7 cellular contexts compared by ENCODE assay signal in the genomic region with DNA sequence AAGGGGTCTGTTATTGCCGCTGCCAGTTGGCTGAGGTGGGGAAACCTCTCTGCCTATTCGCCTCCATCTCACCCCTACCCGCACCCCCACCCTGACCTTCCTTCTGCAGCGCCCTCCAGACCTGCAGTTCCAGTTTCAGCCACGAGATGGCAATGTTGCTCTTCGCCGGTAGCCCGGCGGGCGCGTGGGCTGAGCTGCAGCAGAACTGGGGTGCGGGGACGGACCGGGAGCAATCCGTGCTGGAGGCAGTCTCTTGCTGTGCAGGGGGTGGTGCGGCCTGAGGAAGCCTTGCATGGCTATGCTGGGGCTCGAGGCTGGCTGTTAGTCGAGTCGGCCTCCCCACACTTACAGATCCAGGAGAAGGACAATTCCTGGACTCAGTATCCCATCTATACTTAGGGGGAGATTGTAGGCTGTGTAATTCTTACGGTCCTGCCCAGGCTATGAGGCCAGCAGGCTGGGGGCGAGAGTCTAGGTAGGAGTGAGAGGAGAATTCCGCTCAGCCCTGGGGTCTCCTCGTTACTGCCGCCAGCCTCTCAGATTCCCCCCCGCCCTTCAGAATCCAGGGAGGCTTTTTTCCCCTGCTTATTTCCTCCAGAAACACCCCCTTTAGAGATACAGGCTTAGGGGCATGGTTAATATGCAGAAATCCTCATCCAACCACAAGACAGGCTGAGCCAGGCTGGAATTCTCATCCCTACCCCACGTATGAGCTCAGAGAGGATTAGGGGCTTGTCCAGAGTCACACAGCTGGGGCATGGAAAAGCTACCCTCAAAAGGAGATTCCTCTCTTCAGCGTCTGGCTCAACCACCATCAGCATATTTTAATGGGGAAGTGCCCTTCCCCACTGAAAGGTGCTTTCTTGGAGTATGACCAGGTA.
A peak's percentile ranks its signal among the peaks of the same experiment; 100 is the strongest.
DNase-seq lines count a peak whose midpoint lies in the region; TF ChIP-seq lines count a peak whose summit lies in the region.

No MANE protein-coding gene starts in this region.

- TF ChIP-seq CTCF in GM12875 (IDR thresholded peaks at IDR 0.05; ENCODE audit: borderline replicate concordance, insufficient read depth, low read depth, low read length) (peak; percentile 100), NB4 (IDR thresholded peaks at IDR 0.05; ENCODE audit: low read depth, low read length) (peak; percentile 99)

- peaks cover 21% of the 10 kb centered on the region for H3K4me1 ChIP-seq in iPS-18a (ENCODE audit: control insufficient read depth, low read depth, low read length)

- POLR2A ChIA-PET in HEK293T (lab: Yijun Ruan, JAX): no interaction called here

- H3K9ac ChIP-seq in iPS-18a (ENCODE audit: low read length): no peak overlapping the region

- CTCF ChIA-PET in HEK293T (lab: Yijun Ruan, JAX): interaction anchor here (0.6 to 1.2 kb wide), 7 partner anchors 15 to 347 kb away, joined by 3 to 4 read pairs (median 3); no protein-coding TSS in a partner anchor

- H3K27me3 ChIP-seq in iPS-18a (ENCODE audit: control insufficient read depth, insufficient read depth, low read length): peaks cover 28% of the 10 kb centered on the region

- no peak for TF ChIP-seq POLR2A in NB4 (IDR thresholded peaks at IDR 0.05; ENCODE audit: extremely low read depth, insufficient read length)

- no peaks in the 10 kb centered on the region for H3K36me3 ChIP-seq in iPS-18a (ENCODE audit: control insufficient read depth, low read depth, low read length)

- H3K27ac ChIP-seq in iPS-18a (ENCODE audit: low read length): no peak overlapping the region

- H3K9me3 ChIP-seq in iPS-18a (ENCODE audit: control insufficient read depth, low read depth, low read length): no peaks in the 10 kb centered on the region

- peak; percentile 84 for DNase-seq in HEK293T (ENCODE audit: extremely low spot score)
- DNase-seq in NB4 (ENCODE audit: low read depth): peak; percentile 82
- peak; percentile 22 for DNase-seq in T-helper 22 cell (ENCODE audit: low read depth)
- peak; percentile 92 for DNase-seq in astrocyte of the hippocampus (ENCODE audit: low read depth, low spot score)
- peak; percentile 64 for DNase-seq in smooth muscle cell of the brain vasculature (ENCODE audit: low read depth, low spot score)

- H3K4me3 ChIP-seq in GM12875 (ENCODE audit: low read depth, low read length): no peak overlapping the region
- no peak overlapping the region for H3K4me3 ChIP-seq in NB4 (ENCODE audit: low read depth, low read length)
- H3K4me3 ChIP-seq in iPS-18a (ENCODE audit: low read length): peak overlapping the region; percentile 41

TF ChIP-seq in HEK293T, 16 proteins besides CTCF, POLR2A, EP300 and RAD21:
- TF ChIP-seq L3MBTL2 (conservative IDR thresholded peaks at IDR 0.05) (no peak), LEF1 (IDR thresholded peaks at IDR 0.05; ENCODE audit: borderline replicate concordance) (no peak), ZNF384 (IDR thresholded peaks at IDR 0.05) (no peak), HDGF (IDR thresholded peaks at IDR 0.05; ENCODE audit: borderline replicate concordance) (no peak), ARNT (IDR thresholded peaks at IDR 0.05) (no peak), SP1 (IDR thresholded peaks at IDR 0.05) (no peak), FOXM1 (IDR thresholded peaks at IDR 0.05; ENCODE audit: borderline replicate concordance) (no peak), FOXK2 (IDR thresholded peaks at IDR 0.05) (no peak), ELF4 (IDR thresholded peaks at IDR 0.05) (no peak), NFRKB (IDR thresholded peaks at IDR 0.05) (no peak), TARDBP (IDR thresholded peaks at IDR 0.05) (no peak), SUZ12 (IDR thresholded peaks at IDR 0.05) (no peak), BHLHE40 (IDR thresholded peaks at IDR 0.05; ENCODE audit: borderline replicate concordance) (no peak), PKNOX1 (IDR thresholded peaks at IDR 0.05) (no peak), FOXA1 (IDR thresholded peaks at IDR 0.05) (no peak), CTBP1 (IDR thresholded peaks at IDR 0.05; ENCODE audit: borderline replicate concordance) (no peak)

Comparison
In these comparisons a context has a peak if more than half of its experiments do, and no peak if none do; other contexts are left out.
1. DNase-seq: peak in every context shown above with its lines; median percentile 92 in astrocyte of the hippocampus; 84 in HEK293T; 82 in NB4; 64 in smooth muscle cell of the brain vasculature; 22 in T-helper 22 cell.